Comparison of ENCODE assay signal across 19 cellular contexts in the genomic region with DNA sequence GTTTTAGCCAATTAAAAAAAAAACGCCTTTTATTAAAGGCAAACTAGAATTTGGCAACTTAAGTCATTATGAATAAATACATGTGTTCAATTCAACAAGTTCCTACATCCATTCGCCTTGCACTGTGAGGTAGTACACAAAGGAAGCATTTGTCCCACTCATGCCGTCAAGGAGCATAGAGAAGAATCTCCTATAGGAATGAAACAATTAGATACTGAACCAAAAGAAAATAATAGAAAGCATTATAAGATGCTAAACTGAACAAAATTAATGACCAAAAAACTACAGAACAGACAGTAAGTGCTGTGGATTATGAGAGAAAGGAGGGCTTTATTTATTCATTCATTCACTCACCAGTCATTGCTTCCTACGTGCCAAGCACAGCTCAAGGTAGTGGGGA. TPM values are rescaled to one million over a fixed set of nuclear protein-coding genes. Genes with fewer than 3 reads are reported as not detected.
DNase-seq lines count a peak whose midpoint lies in the region; ATAC-seq and TF ChIP-seq lines count a peak whose summit lies in the region.
"Had no signal": no experiment of that assay in that cellular context is flagged by ENCODE, and none has a peak within 500 bp of the region (broad histone marks: within the 10 kb centered on the region; RNA-seq: fewer than 3 reads in every experiment).

No MANE protein-coding gene starts in this region.

- WGBS in right cardiac atrium: 94% methylated on average over 4 of the region's 4 CpGs

- H3K27ac Mint-ChIP-seq in nephron progenitor cell: no peak overlapping the region
- H3K27ac Mint-ChIP-seq: CD14-positive monocyte; CD4-positive, CD25-positive, alpha-beta regulatory T cell had no signal

- H3K27me3 ChIP-seq in right cardiac atrium (ENCODE audit: control insufficient read depth, insufficient read depth) (no peaks in the 10 kb centered on the region), left ventricle myocardium inferior (ENCODE audit: low read depth) (no peaks in the 10 kb centered on the region)
- H3K27me3 ChIP-seq: BE2C, BLaER1 had no signal

- intact Hi-C loops in right cardiac atrium (cut with DNase I) (no loop called here), left ventricle myocardium inferior (cut with micrococcal nuclease) (no loop called here)

- H3K4me3 ChIP-seq in right cardiac atrium (ENCODE audit: low read length) (no peak overlapping the region), left ventricle myocardium inferior (no peak overlapping the region)
- H3K4me3 ChIP-seq: BLaER1 had no signal

- H3K4me1 ChIP-seq in right cardiac atrium (ENCODE audit: control insufficient read depth, insufficient read depth, low read length): no peaks in the 10 kb centered on the region
- H3K4me1 ChIP-seq in left ventricle myocardium inferior: peaks cover 25% of the 10 kb centered on the region
- H3K4me1 ChIP-seq: BE2C, BLaER1, Caco-2 had no signal

- DNase-seq in SK-MEL-5 (ENCODE audit: low read depth, low spot score) (peak; percentile 93), globus pallidus (ENCODE audit: low spot score) (peak; percentile 8), pons (ENCODE audit: low spot score) (peak; percentile 66), right cardiac atrium (no peak), nephron progenitor cell (no peak), left ventricle myocardium inferior (no peak)
- DNase-seq: 8988T; ACHN; BE2C; C1 segment of cervical spinal cord; Caco-2; Calu3; CD4-positive, alpha-beta memory T cell; CD4-positive, CD25-positive, alpha-beta regulatory T cell; CD8-positive, alpha-beta memory T cell; DMS79 treated with DMSO at 0.1 percent for 48 hours; GF-D8 had no signal

- no peak overlapping the region for H3K4me3 Mint-ChIP-seq in nephron progenitor cell
- H3K4me3 Mint-ChIP-seq: CD14-positive monocyte; CD4-positive, alpha-beta memory T cell; CD4-positive, CD25-positive, alpha-beta regulatory T cell; CD8-positive, alpha-beta memory T cell had no signal

- no peak for ATAC-seq in right cardiac atrium

- no peaks in the 10 kb centered on the region for H3K9me3 ChIP-seq in right cardiac atrium (ENCODE audit: control insufficient read depth, low read length)
- H3K9me3 ChIP-seq in left ventricle myocardium inferior (replicated peaks): no peaks in the 10 kb centered on the region
- H3K9me3 ChIP-seq: BE2C, BLaER1, Caco-2 had no signal

- H3K4me1 Mint-ChIP-seq in nephron progenitor cell: no peaks in the 10 kb centered on the region
- H3K4me1 Mint-ChIP-seq: CD14-positive monocyte had no signal

- no peaks in the 10 kb centered on the region for H3K9me3 Mint-ChIP-seq in nephron progenitor cell
- H3K9me3 Mint-ChIP-seq: CD14-positive monocyte; CD4-positive, alpha-beta memory T cell; CD4-positive, CD25-positive, alpha-beta regulatory T cell; CD8-positive, alpha-beta memory T cell had no signal

- in situ Hi-C loops in SK-MEL-5 (cut with HindIII; ENCODE audit: low pct_unique_long_range_greater_than_20kb, low sequenced_read_pairs): no loop called here

- H3K36me3 ChIP-seq in left ventricle myocardium inferior: no peaks in the 10 kb centered on the region
- H3K36me3 ChIP-seq: BE2C had no signal

- no peak overlapping the region for H3K27ac ChIP-seq in right cardiac atrium (ENCODE audit: low read length)
- H3K27ac ChIP-seq in left ventricle myocardium inferior (replicated peaks): no peak overlapping the region
- H3K27ac ChIP-seq: BLaER1 had no signal

- no peaks in the 10 kb centered on the region for H3K27me3 Mint-ChIP-seq in nephron progenitor cell (ENCODE audit: low read depth, poor library complexity)
- H3K27me3 Mint-ChIP-seq: CD4-positive, alpha-beta memory T cell; CD4-positive, CD25-positive, alpha-beta regulatory T cell; CD8-positive, alpha-beta memory T cell had no signal

- TF ChIP-seq CTCF in nephron progenitor cell (IDR thresholded peaks at IDR 0.05) (no peak), left ventricle myocardium inferior (IDR thresholded peaks at IDR 0.05; ENCODE audit: borderline replicate concordance) (no peak)

- H3K36me3 Mint-ChIP-seq in nephron progenitor cell (ENCODE audit: low read depth): no peaks in the 10 kb centered on the region

RNA-seq across cellular contexts. Expression of a gene that starts 42.2 kb away (rescaled TPM):
- total RNA-seq in SK-MEL-5 (2014; rRNA removed; shearing (Covaris generic)): 43.6 and 54.7 TPM in 2 replicates
- polyA plus RNA-seq in SK-MEL-5 (2015; cell fraction: cytosol; rRNA removed): 22.4 and 29.0 TPM in 2 replicates
- polyA plus RNA-seq in SK-MEL-5 (2015; cell fraction: nucleus; rRNA removed): 45.2 and 50.7 TPM in 2 replicates
- total RNA-seq in right cardiac atrium: 10 to 100 TPM; 41.9 to 50.8 (median 47.9) TPM
- 11.4 TPM for polyA plus RNA-seq in right cardiac atrium
- total RNA-seq in left ventricle myocardium inferior: 42.2 TPM

Comparison
In these comparisons a context has a peak if more than half of its experiments do, and no peak if none do; other contexts are left out.
1. DNase-seq: peak in SK-MEL-5 (single experiment), globus pallidus (single experiment) and pons (single experiment); none in right cardiac atrium (0 of 3), nephron progenitor cell (single experiment) and left ventricle myocardium inferior (single experiment).